In genomic region chr18:21557607-21558253, GRCh38 we compare ENCODE assay signal across 19 cellular contexts. TPM values are rescaled to one million over a fixed set of nuclear protein-coding genes. Genes with fewer than 3 reads are reported as not detected.
DNase-seq lines count a peak whose midpoint lies in the region; ATAC-seq, FAIRE-seq and TF ChIP-seq lines count a peak whose summit lies in the region.
"Had no signal": no experiment of that assay in that cellular context is flagged by ENCODE, and none has a peak within 500 bp of the region (broad histone marks: within the 10 kb centered on the region; RNA-seq: fewer than 3 reads in every experiment).

No MANE protein-coding gene starts in this region.

- intact Hi-C loops in activated B cell treated with CpG ODN at 0.5 μM for 24 hours (cut with micrococcal nuclease): no loop called here
- intact Hi-C loops in prostate gland (cut with DNase I): no loop called here

- ATAC-seq in activated B cell treated with CpG ODN at 0.5 μM for 24 hours (ENCODE audit: low read depth) (no peak), HG03520 (IDR thresholded peaks at IDR 0.05; ENCODE audit: unreplicated experiment) (no peak)
- ATAC-seq: activated CD4-positive, alpha-beta T cell treated with anti-CD3 and anti-CD28 coated beads for 36 hours; gastroesophageal sphincter; stimulated activated memory B cell treated with anti-CD40 and anti-IgM and Interleukin-4, amounts not matched to agents 10 μg/mL and 1 μg/mL and 100 μg/mL, for 72 hours had no signal

- TF ChIP-seq RAD21 in Ishikawa (IDR thresholded peaks at IDR 0.05; ENCODE audit: low read depth): no peak

- 46% methylated on average over 6 of the region's 6 CpGs for WGBS in prostate gland

- no peak for FAIRE-seq in urothelium cell line (lab: Jason Lieb, UNC)

- POLR2A ChIA-PET in activated B cell treated with CpG ODN at 0.5 μM for 24 hours (lab: Charles Lee): interaction anchor here (0.5 kb wide), 1 partner anchor 143 kb away, joined by 6 read pairs; no protein-coding TSS in a partner anchor

- no peaks in the 10 kb centered on the region for H3K9me3 Mint-ChIP-seq in activated B cell treated with CpG ODN at 0.5 μM for 24 hours
- H3K9me3 Mint-ChIP-seq: activated T-helper 2 cell treated with anti-CD3 and anti-CD28 coated beads, Interferon-gamma antibody, Interleukin-2, Interleukin-4, amounts not matched to agents 10 μg/mL and 5 μg/mL and 100 μg/mL, durations not matched to agents 14 hours and 24 hours and 36 hours; nephron; stimulated activated memory B cell treated with anti-CD40 and anti-IgM and Interleukin-4, amounts not matched to agents 10 μg/mL and 1 μg/mL and 100 μg/mL, for 72 hours had no signal

- DNase-seq in activated B cell treated with CpG ODN at 0.5 μM for 24 hours (no peak), fibroblast of mammary gland (ENCODE audit: low read depth) (peak; percentile 19), prostate gland (ENCODE audit: low spot score) (peak; percentile 16), midbrain (lab: John Stamatoyannopoulos, UW) (no peak), urothelium cell line (ENCODE audit: low spot score) (no peak)
- DNase-seq: activated CD4-positive, alpha-beta T cell treated with anti-CD3 and anti-CD28 coated beads for 36 hours; COR-L47; H7; NCI-H1105 treated with DMSO at 0.1 percent for 48 hours; NCI-H524 treated with DMSO at 0.1 percent for 48 hours; testis had no signal

- H3K4me3 ChIP-seq in fibroblast of mammary gland (ENCODE audit: control insufficient read depth, low read depth, low read length) (no peak overlapping the region), prostate gland (no peak overlapping the region)
- H3K4me3 ChIP-seq: gastroesophageal sphincter, testis had no signal

- no peaks in the 10 kb centered on the region for H3K4me1 Mint-ChIP-seq in activated B cell treated with CpG ODN at 0.5 μM for 24 hours
- H3K4me1 Mint-ChIP-seq: mesothelial cell of epicardium; nephron; stimulated activated memory B cell treated with anti-CD40 and anti-IgM and Interleukin-4, amounts not matched to agents 10 μg/mL and 1 μg/mL and 100 μg/mL, for 72 hours had no signal

- CTCF ChIA-PET in activated B cell treated with CpG ODN at 0.5 μM for 24 hours (lab: Charles Lee): no interaction called here

- H3K27me3 Mint-ChIP-seq in activated B cell treated with CpG ODN at 0.5 μM for 24 hours: no peaks in the 10 kb centered on the region
- H3K27me3 Mint-ChIP-seq: activated CD4-positive, alpha-beta T cell treated with anti-CD3 and anti-CD28 coated beads for 36 hours; progenitor cell of endocrine pancreas; stimulated activated memory B cell treated with anti-CD40 and anti-IgM and Interleukin-4, amounts not matched to agents 10 μg/mL and 1 μg/mL and 100 μg/mL, for 72 hours had no signal

- no peaks in the 10 kb centered on the region for H3K4me1 ChIP-seq in prostate gland (replicated peaks)
- H3K4me1 ChIP-seq: testis had no signal

- TF ChIP-seq EP300 in Ishikawa (IDR thresholded peaks at IDR 0.05; ENCODE audit: borderline replicate concordance): no peak

- no peak overlapping the region for H3K27ac ChIP-seq in prostate gland
- H3K27ac ChIP-seq: gastroesophageal sphincter, testis had no signal

- H3K36me3 ChIP-seq in prostate gland: no peaks in the 10 kb centered on the region

- peak overlapping the region; percentile 3 for H3K27ac Mint-ChIP-seq in activated B cell treated with CpG ODN at 0.5 μM for 24 hours
- H3K27ac Mint-ChIP-seq: activated CD4-positive, alpha-beta T cell treated with anti-CD3 and anti-CD28 coated beads for 36 hours; activated T-helper 2 cell treated with anti-CD3 and anti-CD28 coated beads, Interferon-gamma antibody, Interleukin-2, Interleukin-4, amounts not matched to agents 10 μg/mL and 5 μg/mL and 100 μg/mL, durations not matched to agents 14 hours and 24 hours and 36 hours; mesothelial cell of epicardium; nephron; progenitor cell of endocrine pancreas; stimulated activated memory B cell treated with anti-CD40 and anti-IgM and Interleukin-4, amounts not matched to agents 10 μg/mL and 1 μg/mL and 100 μg/mL, for 72 hours had no signal

- H3K9me3 ChIP-seq in prostate gland: no peaks in the 10 kb centered on the region
- H3K9me3 ChIP-seq: gastroesophageal sphincter, testis had no signal

- H3K4me3 Mint-ChIP-seq in activated B cell treated with CpG ODN at 0.5 μM for 24 hours: no peak overlapping the region
- H3K4me3 Mint-ChIP-seq: activated CD4-positive, alpha-beta T cell treated with anti-CD3 and anti-CD28 coated beads for 36 hours; mesothelial cell of epicardium; nephron; stimulated activated memory B cell treated with anti-CD40 and anti-IgM and Interleukin-4, amounts not matched to agents 10 μg/mL and 1 μg/mL and 100 μg/mL, for 72 hours had no signal

- peaks cover 56% of the 10 kb centered on the region for H3K36me3 Mint-ChIP-seq in activated B cell treated with CpG ODN at 0.5 μM for 24 hours (ENCODE audit: low read depth)

- TF ChIP-seq CTCF in activated B cell treated with CpG ODN at 0.5 μM for 24 hours (IDR thresholded peaks at IDR 0.05): no peak
- no peak for TF ChIP-seq CTCF in fibroblast of mammary gland (conservative IDR thresholded peaks at IDR 0.05; ENCODE audit: control insufficient read depth, insufficient read depth, low read depth, low read length)
- no peak for TF ChIP-seq CTCF in prostate gland (IDR thresholded peaks at IDR 0.05)

- no peaks in the 10 kb centered on the region for H3K27me3 ChIP-seq in prostate gland (replicated peaks; ENCODE audit: insufficient read depth)
- H3K27me3 ChIP-seq: gastroesophageal sphincter, testis had no signal

- no peak for TF ChIP-seq POLR2A in prostate gland (IDR thresholded peaks at IDR 0.05)

TF ChIP-seq in Ishikawa, 13 proteins besides CTCF, POLR2A, EP300 and RAD21:
- TF ChIP-seq CEBPB (IDR thresholded peaks at IDR 0.05): peak; percentile 72
- TF ChIP-seq NFIC (IDR thresholded peaks at IDR 0.05): 0 out of 2 replicates have a peak, but pooled peaks have one; percentile 36
- TF ChIP-seq YY1 (IDR thresholded peaks at IDR 0.05; ENCODE audit: low read depth): no peak

RNA-seq across cellular contexts. Expression of gene ESCO1, which starts 42.8 kb away (rescaled TPM):
- total RNA-seq in activated B cell treated with CpG ODN at 0.5 μM for 24 hours (18.2 and 19.6 TPM in 2 replicates), prostate gland (10 to 100 TPM; 19.6 to 21.8 TPM)

RNA-seq across cellular contexts. Expression of gene SNRPD1, which starts 54.4 kb away (rescaled TPM):
- total RNA-seq in activated B cell treated with CpG ODN at 0.5 μM for 24 hours (58.1 and 60.8 TPM in 2 replicates), prostate gland (1 to 10 TPM; 6.0 TPM)

Comparison
In these comparisons a context has a peak if more than half of its experiments do, and no peak if none do; other contexts are left out.
1. DNase-seq: peak in fibroblast of mammary gland (single experiment) and prostate gland (single experiment); none in activated B cell treated with CpG ODN at 0.5 μM for 24 hours (single experiment), midbrain (single experiment) and urothelium cell line (single experiment).